Comparison of ENCODE assay signal across 1 cellular context in the genomic region with DNA sequence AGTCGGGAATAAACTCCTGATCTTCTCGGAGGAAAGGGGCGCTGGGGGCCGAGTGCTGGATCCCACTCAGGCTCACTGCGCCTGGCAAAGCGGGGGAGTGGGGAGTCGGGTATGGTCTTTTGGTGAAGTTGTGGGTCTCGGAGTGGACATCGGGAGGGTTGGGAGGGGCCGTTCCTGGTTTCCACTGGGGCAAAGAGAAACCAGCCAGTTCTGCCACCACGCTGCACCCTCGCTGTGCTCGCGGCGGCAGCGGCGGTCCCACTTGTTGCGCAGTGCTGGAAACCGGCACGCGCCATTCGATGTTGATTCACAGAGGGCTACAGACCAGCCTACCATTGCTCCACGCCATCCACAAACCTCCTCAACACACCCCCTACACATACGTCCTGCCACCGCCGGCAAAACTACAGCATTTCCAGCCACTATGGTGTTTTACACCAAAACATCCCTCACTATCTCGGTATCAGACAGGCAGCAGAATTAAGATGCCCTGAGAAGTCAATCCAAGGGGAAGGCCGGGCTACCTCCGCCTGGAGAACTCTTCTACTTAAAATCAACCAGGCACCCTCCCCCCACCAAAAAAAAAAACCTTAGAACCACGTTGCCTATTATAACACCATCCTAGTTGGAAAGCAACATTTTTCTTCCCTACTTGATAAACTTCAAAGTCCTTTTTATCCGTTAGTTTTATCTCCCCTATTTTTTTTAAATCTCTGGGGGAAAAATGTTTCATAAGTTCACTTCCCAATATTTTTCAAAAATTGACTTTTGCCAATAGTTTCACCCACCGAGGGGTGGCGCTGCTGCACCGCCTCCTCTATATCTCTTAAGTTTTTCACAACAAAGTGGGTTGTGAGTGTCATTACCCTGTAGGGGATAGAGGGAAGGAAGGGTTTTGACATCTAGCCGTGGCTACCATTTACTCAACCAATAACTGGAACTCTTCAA.
TF ChIP-seq lines count a peak whose summit lies in the region.

No MANE protein-coding gene starts in this region.

TF ChIP-seq in HepG2, 621 proteins besides CTCF, POLR2A, EP300 and RAD21 (continued from another document and continues in another):
- TF ChIP-seq, protein P1, sequence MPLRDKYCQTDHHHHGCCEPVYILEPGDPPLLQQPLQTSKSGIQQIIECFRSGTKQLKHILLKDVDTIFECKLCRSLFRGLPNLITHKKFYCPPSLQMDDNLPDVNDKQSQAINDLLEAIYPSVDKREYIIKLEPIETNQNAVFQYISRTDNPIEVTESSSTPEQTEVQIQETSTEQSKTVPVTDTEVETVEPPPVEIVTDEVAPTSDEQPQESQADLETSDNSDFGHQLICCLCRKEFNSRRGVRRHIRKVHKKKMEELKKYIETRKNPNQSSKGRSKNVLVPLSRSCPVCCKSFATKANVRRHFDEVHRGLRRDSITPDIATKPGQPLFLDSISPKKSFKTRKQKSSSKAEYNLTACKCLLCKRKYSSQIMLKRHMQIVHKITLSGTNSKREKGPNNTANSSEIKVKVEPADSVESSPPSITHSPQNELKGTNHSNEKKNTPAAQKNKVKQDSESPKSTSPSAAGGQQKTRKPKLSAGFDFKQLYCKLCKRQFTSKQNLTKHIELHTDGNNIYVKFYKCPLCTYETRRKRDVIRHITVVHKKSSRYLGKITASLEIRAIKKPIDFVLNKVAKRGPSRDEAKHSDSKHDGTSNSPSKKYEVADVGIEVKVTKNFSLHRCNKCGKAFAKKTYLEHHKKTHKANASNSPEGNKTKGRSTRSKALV (CRISPR knock-in tag; IDR thresholded peaks at IDR 0.05): no peak
- TF ChIP-seq FOXO1 (CRISPR knock-in tag; IDR thresholded peaks at IDR 0.05) (0 out of 2 replicates have a peak, but pooled peaks have one; percentile 31), ZNF496 (CRISPR knock-in tag; IDR thresholded peaks at IDR 0.05; ENCODE audit: insufficient replicate concordance) (no peak), SP140L (CRISPR knock-in tag; IDR thresholded peaks at IDR 0.05; ENCODE audit: borderline replicate concordance) (no peak), ZNF761 (CRISPR knock-in tag; conservative IDR thresholded peaks at IDR 0.05) (0 out of 2 replicates have a peak, but pooled peaks have one; percentile 44), MBD4 (IDR thresholded peaks at IDR 0.05; ENCODE audit: borderline replicate concordance, low read length) (peak; percentile 54; the same call in 1 of the 2 replicates), CHCHD3 (CRISPR knock-in tag; IDR thresholded peaks at IDR 0.05) (no peak), BCL6 (CRISPR knock-in tag; IDR thresholded peaks at IDR 0.05) (peak; percentile 66), RBM39 (IDR thresholded peaks at IDR 0.05; ENCODE audit: low read depth, low read length, poor library complexity, severe bottlenecking) (no peak), ZNF235 (CRISPR knock-in tag; IDR thresholded peaks at IDR 0.05; ENCODE audit: borderline replicate concordance) (no peak), HOXA5 (CRISPR knock-in tag; IDR thresholded peaks at IDR 0.05) (no peak; the same call in 1 of the 2 replicates), MAF1 (CRISPR knock-in tag; IDR thresholded peaks at IDR 0.05; ENCODE audit: borderline replicate concordance) (no peak), NCOA1 (CRISPR knock-in tag; IDR thresholded peaks at IDR 0.05) (peak; percentile 79; the same call in 1 of the 2 replicates), SMC3 (IDR thresholded peaks at IDR 0.05; ENCODE audit: low read length) (peak; percentile 77), KDM6A (CRISPR knock-in tag; IDR thresholded peaks at IDR 0.05; ENCODE audit: low read depth) (no peak), CHD2 (IDR thresholded peaks at IDR 0.05; ENCODE audit: low read depth, low read length) (no peak), ZNF484 (CRISPR knock-in tag; IDR thresholded peaks at IDR 0.05; ENCODE audit: borderline replicate concordance, low read depth) (no peak), KDM5A (IDR thresholded peaks at IDR 0.05; ENCODE audit: borderline replicate concordance, low read length) (peak; percentile 84), HIVEP1 (CRISPR knock-in tag; IDR thresholded peaks at IDR 0.05) (0 out of 2 replicates have a peak, but pooled peaks have one; percentile 21), MED8 (CRISPR knock-in tag; IDR thresholded peaks at IDR 0.05; ENCODE audit: insufficient replicate concordance) (no peak), DNMT1 (CRISPR knock-in tag; IDR thresholded peaks at IDR 0.05) (no peak), SMARCC2 (IDR thresholded peaks at IDR 0.05) (no peak)
- TF ChIP-seq, protein P2, sequence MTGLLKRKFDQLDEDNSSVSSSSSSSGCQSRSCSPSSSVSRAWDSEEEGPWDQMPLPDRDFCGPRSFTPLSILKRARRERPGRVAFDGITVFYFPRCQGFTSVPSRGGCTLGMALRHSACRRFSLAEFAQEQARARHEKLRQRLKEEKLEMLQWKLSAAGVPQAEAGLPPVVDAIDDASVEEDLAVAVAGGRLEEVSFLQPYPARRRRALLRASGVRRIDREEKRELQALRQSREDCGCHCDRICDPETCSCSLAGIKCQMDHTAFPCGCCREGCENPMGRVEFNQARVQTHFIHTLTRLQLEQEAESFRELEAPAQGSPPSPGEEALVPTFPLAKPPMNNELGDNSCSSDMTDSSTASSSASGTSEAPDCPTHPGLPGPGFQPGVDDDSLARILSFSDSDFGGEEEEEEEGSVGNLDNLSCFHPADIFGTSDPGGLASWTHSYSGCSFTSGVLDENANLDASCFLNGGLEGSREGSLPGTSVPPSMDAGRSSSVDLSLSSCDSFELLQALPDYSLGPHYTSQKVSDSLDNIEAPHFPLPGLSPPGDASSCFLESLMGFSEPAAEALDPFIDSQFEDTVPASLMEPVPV (CRISPR knock-in tag; IDR thresholded peaks at IDR 0.05): no peak
- TF ChIP-seq, protein P3, sequence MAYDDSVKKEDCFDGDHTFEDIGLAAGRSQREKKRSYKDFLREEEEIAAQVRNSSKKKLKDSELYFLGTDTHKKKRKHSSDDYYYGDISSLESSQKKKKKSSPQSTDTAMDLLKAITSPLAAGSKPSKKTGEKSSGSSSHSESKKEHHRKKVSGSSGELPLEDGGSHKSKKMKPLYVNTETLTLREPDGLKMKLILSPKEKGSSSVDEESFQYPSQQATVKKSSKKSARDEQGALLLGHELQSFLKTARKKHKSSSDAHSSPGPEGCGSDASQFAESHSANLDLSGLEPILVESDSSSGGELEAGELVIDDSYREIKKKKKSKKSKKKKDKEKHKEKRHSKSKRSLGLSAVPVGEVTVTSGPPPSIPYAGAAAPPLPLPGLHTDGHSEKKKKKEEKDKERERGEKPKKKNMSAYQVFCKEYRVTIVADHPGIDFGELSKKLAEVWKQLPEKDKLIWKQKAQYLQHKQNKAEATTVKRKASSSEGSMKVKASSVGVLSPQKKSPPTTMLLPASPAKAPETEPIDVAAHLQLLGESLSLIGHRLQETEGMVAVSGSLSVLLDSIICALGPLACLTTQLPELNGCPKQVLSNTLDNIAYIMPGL (CRISPR knock-in tag; IDR thresholded peaks at IDR 0.05; ENCODE audit: borderline replicate concordance in 1 of 2, low read depth in 1 of 2): peak; percentile 18 to 20; a peak in 1 of 4 replicates
- TF ChIP-seq, protein P4, sequence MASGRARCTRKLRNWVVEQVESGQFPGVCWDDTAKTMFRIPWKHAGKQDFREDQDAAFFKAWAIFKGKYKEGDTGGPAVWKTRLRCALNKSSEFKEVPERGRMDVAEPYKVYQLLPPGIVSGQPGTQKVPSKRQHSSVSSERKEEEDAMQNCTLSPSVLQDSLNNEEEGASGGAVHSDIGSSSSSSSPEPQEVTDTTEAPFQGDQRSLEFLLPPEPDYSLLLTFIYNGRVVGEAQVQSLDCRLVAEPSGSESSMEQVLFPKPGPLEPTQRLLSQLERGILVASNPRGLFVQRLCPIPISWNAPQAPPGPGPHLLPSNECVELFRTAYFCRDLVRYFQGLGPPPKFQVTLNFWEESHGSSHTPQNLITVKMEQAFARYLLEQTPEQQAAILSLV (CRISPR knock-in tag; IDR thresholded peaks at IDR 0.05; ENCODE audit: borderline replicate concordance): no peak
- TF ChIP-seq, protein P5, sequence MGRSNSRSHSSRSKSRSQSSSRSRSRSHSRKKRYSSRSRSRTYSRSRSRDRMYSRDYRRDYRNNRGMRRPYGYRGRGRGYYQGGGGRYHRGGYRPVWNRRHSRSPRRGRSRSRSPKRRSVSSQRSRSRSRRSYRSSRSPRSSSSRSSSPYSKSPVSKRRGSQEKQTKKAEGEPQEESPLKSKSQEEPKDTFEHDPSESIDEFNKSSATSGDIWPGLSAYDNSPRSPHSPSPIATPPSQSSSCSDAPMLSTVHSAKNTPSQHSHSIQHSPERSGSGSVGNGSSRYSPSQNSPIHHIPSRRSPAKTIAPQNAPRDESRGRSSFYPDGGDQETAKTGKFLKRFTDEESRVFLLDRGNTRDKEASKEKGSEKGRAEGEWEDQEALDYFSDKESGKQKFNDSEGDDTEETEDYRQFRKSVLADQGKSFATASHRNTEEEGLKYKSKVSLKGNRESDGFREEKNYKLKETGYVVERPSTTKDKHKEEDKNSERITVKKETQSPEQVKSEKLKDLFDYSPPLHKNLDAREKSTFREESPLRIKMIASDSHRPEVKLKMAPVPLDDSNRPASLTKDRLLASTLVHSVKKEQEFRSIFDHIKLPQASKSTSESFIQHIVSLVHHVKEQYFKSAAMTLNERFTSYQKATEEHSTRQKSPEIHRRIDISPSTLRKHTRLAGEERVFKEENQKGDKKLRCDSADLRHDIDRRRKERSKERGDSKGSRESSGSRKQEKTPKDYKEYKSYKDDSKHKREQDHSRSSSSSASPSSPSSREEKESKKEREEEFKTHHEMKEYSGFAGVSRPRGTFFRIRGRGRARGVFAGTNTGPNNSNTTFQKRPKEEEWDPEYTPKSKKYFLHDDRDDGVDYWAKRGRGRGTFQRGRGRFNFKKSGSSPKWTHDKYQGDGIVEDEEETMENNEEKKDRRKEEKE (IDR thresholded peaks at IDR 0.05): no peak
- TF ChIP-seq, protein P6, sequence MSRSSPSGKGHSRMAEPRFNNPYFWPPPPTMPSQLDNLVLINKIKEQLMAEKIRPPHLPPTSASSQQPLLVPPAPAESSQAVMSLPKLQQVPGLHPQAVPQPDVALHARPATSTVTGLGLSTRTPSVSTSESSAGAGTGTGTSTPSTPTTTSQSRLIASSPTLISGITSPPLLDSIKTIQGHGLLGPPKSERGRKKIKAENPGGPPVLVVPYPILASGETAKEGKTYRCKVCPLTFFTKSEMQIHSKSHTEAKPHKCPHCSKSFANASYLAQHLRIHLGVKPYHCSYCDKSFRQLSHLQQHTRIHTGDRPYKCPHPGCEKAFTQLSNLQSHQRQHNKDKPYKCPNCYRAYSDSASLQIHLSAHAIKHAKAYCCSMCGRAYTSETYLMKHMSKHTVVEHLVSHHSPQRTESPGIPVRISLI (CRISPR knock-in tag; IDR thresholded peaks at IDR 0.05; ENCODE audit: borderline replicate concordance): peak; percentile 56; the same call in 1 of the 2 replicates
- TF ChIP-seq, protein P7, sequence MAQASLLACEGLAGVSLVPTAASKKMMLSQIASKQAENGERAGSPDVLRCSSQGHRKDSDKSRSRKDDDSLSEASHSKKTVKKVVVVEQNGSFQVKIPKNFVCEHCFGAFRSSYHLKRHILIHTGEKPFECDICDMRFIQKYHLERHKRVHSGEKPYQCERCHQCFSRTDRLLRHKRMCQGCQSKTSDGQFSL (CRISPR knock-in tag; IDR thresholded peaks at IDR 0.05): no peak
- TF ChIP-seq, protein P8, sequence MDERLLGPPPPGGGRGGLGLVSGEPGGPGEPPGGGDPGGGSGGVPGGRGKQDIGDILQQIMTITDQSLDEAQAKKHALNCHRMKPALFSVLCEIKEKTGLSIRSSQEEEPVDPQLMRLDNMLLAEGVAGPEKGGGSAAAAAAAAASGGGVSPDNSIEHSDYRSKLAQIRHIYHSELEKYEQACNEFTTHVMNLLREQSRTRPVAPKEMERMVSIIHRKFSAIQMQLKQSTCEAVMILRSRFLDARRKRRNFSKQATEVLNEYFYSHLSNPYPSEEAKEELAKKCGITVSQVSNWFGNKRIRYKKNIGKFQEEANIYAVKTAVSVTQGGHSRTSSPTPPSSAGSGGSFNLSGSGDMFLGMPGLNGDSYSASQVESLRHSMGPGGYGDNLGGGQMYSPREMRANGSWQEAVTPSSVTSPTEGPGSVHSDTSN (CRISPR knock-in tag; IDR thresholded peaks at IDR 0.05): no peak
- TF ChIP-seq, protein P9, sequence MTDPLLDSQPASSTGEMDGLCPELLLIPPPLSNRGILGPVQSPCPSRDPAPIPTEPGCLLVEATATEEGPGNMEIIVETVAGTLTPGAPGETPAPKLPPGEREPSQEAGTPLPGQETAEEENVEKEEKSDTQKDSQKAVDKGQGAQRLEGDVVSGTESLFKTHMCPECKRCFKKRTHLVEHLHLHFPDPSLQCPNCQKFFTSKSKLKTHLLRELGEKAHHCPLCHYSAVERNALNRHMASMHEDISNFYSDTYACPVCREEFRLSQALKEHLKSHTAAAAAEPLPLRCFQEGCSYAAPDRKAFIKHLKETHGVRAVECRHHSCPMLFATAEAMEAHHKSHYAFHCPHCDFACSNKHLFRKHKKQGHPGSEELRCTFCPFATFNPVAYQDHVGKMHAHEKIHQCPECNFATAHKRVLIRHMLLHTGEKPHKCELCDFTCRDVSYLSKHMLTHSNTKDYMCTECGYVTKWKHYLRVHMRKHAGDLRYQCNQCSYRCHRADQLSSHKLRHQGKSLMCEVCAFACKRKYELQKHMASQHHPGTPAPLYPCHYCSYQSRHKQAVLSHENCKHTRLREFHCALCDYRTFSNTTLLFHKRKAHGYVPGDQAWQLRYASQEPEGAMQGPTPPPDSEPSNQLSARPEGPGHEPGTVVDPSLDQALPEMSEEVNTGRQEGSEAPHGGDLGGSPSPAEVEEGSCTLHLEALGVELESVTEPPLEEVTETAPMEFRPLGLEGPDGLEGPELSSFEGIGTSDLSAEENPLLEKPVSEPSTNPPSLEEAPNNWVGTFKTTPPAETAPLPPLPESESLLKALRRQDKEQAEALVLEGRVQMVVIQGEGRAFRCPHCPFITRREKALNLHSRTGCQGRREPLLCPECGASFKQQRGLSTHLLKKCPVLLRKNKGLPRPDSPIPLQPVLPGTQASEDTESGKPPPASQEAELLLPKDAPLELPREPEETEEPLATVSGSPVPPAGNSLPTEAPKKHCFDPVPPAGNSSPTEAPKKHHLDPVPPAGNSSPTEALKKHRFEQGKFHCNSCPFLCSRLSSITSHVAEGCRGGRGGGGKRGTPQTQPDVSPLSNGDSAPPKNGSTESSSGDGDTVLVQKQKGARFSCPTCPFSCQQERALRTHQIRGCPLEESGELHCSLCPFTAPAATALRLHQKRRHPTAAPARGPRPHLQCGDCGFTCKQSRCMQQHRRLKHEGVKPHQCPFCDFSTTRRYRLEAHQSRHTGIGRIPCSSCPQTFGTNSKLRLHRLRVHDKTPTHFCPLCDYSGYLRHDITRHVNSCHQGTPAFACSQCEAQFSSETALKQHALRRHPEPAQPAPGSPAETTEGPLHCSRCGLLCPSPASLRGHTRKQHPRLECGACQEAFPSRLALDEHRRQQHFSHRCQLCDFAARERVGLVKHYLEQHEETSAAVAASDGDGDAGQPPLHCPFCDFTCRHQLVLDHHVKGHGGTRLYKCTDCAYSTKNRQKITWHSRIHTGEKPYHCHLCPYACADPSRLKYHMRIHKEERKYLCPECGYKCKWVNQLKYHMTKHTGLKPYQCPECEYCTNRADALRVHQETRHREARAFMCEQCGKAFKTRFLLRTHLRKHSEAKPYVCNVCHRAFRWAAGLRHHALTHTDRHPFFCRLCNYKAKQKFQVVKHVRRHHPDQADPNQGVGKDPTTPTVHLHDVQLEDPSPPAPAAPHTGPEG (CRISPR knock-in tag; IDR thresholded peaks at IDR 0.05): 0 out of 2 replicates have a peak, but pooled peaks have one; percentile 15
- TF ChIP-seq, protein P10, sequence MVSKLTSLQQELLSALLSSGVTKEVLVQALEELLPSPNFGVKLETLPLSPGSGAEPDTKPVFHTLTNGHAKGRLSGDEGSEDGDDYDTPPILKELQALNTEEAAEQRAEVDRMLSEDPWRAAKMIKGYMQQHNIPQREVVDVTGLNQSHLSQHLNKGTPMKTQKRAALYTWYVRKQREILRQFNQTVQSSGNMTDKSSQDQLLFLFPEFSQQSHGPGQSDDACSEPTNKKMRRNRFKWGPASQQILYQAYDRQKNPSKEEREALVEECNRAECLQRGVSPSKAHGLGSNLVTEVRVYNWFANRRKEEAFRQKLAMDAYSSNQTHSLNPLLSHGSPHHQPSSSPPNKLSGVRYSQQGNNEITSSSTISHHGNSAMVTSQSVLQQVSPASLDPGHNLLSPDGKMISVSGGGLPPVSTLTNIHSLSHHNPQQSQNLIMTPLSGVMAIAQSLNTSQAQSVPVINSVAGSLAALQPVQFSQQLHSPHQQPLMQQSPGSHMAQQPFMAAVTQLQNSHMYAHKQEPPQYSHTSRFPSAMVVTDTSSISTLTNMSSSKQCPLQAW (CRISPR knock-in tag; IDR thresholded peaks at IDR 0.05): no peak
